In genomic region chr4:149746281-149746680, GRCh38 we compare ENCODE assay signal across 8 cellular contexts.
"Had no signal": no experiment of that assay in that cellular context is flagged by ENCODE, and none has a peak within 500 bp of the region (broad histone marks: within the 10 kb centered on the region; RNA-seq: fewer than 3 reads in every experiment).

No MANE protein-coding gene starts in this region.

- H3K4me3 ChIP-seq: K562 had no signal

- H3K36me3 Mint-ChIP-seq: IgD-negative memory B cell had no signal

- H3K9me3 Mint-ChIP-seq: IgD-negative memory B cell had no signal

- H3K4me1 Mint-ChIP-seq: IgD-negative memory B cell had no signal

- DNase-seq: IMR-90, KBM-7, KG1 had no signal

- ATAC-seq: HepG2, K562 had no signal

- H3K4me3 Mint-ChIP-seq: IgD-negative memory B cell had no signal

- H3K27ac Mint-ChIP-seq: IgD-negative memory B cell had no signal

- H3K27ac ChIP-seq: HL-60, KMS-11 had no signal

- H3K9ac ChIP-seq: KMS-11 had no signal
